Comparison of ENCODE assay signal across 8 cellular contexts in genomic region chr1:19435851-19436465, GRCh38. TPM values are rescaled to one million over a fixed set of nuclear protein-coding genes. Genes with fewer than 3 reads are reported as not detected.
DNase-seq lines count a peak whose midpoint lies in the region; ATAC-seq, FAIRE-seq and TF ChIP-seq lines count a peak whose summit lies in the region.

No MANE protein-coding gene starts in this region.

- H3K9me3 ChIP-seq in HepG2 (ENCODE audit: low read length): no peaks in the 10 kb centered on the region
- H3K9me3 ChIP-seq in subcutaneous abdominal adipose tissue (ENCODE audit: control insufficient read depth in 5 of 5, low read length in 5 of 5): no peaks in the 10 kb centered on the region

- H3K4me3 ChIP-seq in HepG2 (replicated peaks in 1 of 3; ENCODE audit: insufficient read depth in 1 of 3, low read depth in 2 of 3, low read length in 3 of 3) (no peak overlapping the region), subcutaneous abdominal adipose tissue (ENCODE audit: low read depth in 1 of 5, low read length in 5 of 5) (no peak overlapping the region), mesendoderm (ENCODE audit: low read length) (no peak overlapping the region)

- peaks cover 89% of the 10 kb centered on the region for H3K4me1 ChIP-seq in HepG2 (ENCODE audit: insufficient read depth, low read length)
- peaks cover 26 to 80% (median 76%) of the 10 kb centered on the region in 5 donors for H3K4me1 ChIP-seq in subcutaneous abdominal adipose tissue (ENCODE audit: control insufficient read depth in 5 of 5, insufficient read depth in 5 of 5, low read length in 5 of 5)
- H3K4me1 ChIP-seq in mesendoderm (ENCODE audit: control insufficient read depth, low read depth, low read length): no peaks in the 10 kb centered on the region

- H3K27ac Mint-ChIP-seq in T-helper 1 cell treated with Interleukin-12 subunit alpha and Interleukin-12 subunit beta and Interleukin-4 antibody, amounts not matched to agents 30 μg/mL and 1 μg/mL, for 36 hours: peak overlapping the region; percentile 75

- peak overlapping the region; percentile 43; the same call in 1 of the 2 replicates for H3K4me2 ChIP-seq in HepG2 (ENCODE audit: low read depth, low read length)
- no peak overlapping the region for H3K4me2 ChIP-seq in mesendoderm (ENCODE audit: low read length)

- no TSS peak for BruUV-seq in HepG2 (replicated peaks; lab: Mats Ljungman, UMichigan)

- peaks cover 43% of the 10 kb centered on the region for H3K79me1 ChIP-seq in mesendoderm (ENCODE audit: low read length)

- no peaks in the 10 kb centered on the region for H3K9me3 Mint-ChIP-seq in T-helper 1 cell treated with Interleukin-12 subunit alpha and Interleukin-12 subunit beta and Interleukin-4 antibody, amounts not matched to agents 30 μg/mL and 1 μg/mL, for 36 hours

- H2AFZ ChIP-seq in HepG2 (ENCODE audit: low read length): no peak overlapping the region

- CTCF ChIA-PET in HepG2 (lab: Yijun Ruan, JAX; ENCODE audit: low intra/inter-chr PET ratio, low total read pairs): interaction anchor here (1.1 kb wide), 1 partner anchor 9 kb away, joined by 3 read pairs; no protein-coding TSS in a partner anchor

- H4K20me1 ChIP-seq in HepG2 (ENCODE audit: insufficient read depth, low read length): peaks cover 4% of the 10 kb centered on the region; the same call in 1 of the 2 replicates

- intact Hi-C loops in HepG2 (cut with micrococcal nuclease; ENCODE audit: unreplicated experiment): loop anchor here (1.0 kb wide), 1 partner anchor 45 kb away; no protein-coding TSS in a partner anchor

- no peak overlapping the region for H2AK5ac ChIP-seq in mesendoderm (ENCODE audit: low read length)

- 75% methylated on average over 12 of the region's 13 CpGs for WGBS in HepG2 (ENCODE audit: low lambda C conversion rate)
- no CpG with 5 or more reads among the region's 13 CpGs for WGBS in mesendoderm (ENCODE audit: extremely low coverage, insufficient coverage, low lambda C conversion rate)

- H3K79me2 ChIP-seq in HepG2 (ENCODE audit: insufficient read depth, low read length) (peaks cover 80% of the 10 kb centered on the region), mesendoderm (ENCODE audit: control insufficient read depth, insufficient read depth, low read length) (peaks cover 86% of the 10 kb centered on the region)

- H3K4me1 Mint-ChIP-seq in T-helper 1 cell treated with Interleukin-12 subunit alpha and Interleukin-12 subunit beta and Interleukin-4 antibody, amounts not matched to agents 30 μg/mL and 1 μg/mL, for 36 hours (ENCODE audit: low read depth): peaks cover 61% of the 10 kb centered on the region

- TF ChIP-seq CTCF in HepG2 (CRISPR knock-in tag; IDR thresholded peaks at IDR 0.05): no peak

- peak; percentile 19; the same call in 1 of the 3 replicates for ATAC-seq in HepG2
- ATAC-seq in GM18861 (IDR thresholded peaks at IDR 0.05; ENCODE audit: unreplicated experiment): no peak

- no peak for TF ChIP-seq POLR2A in HepG2 (IDR thresholded peaks at IDR 0.05; ENCODE audit: insufficient read depth in 1 of 2, low read depth in 2 of 2, low read length in 2 of 2)

- H3K4me3 Mint-ChIP-seq in T-helper 1 cell treated with Interleukin-12 subunit alpha and Interleukin-12 subunit beta and Interleukin-4 antibody, amounts not matched to agents 30 μg/mL and 1 μg/mL, for 36 hours: no peak overlapping the region

- H4K8ac ChIP-seq in mesendoderm (ENCODE audit: low read depth, low read length): no peak overlapping the region

- H3K27me3 Mint-ChIP-seq in T-helper 1 cell treated with Interleukin-12 subunit alpha and Interleukin-12 subunit beta and Interleukin-4 antibody, amounts not matched to agents 30 μg/mL and 1 μg/mL, for 36 hours (ENCODE audit: low read depth): no peaks in the 10 kb centered on the region

- H4K5ac ChIP-seq in mesendoderm (ENCODE audit: low read length): no peak overlapping the region

- POLR2A ChIA-PET in HepG2 (lab: Yijun Ruan, JAX): no interaction called here

- no peak for FAIRE-seq in HepG2 (lab: Jason Lieb, UNC)

- no peak for TF ChIP-seq EP300 in HepG2 (IDR thresholded peaks at IDR 0.05; ENCODE audit: low read depth in 2 of 2, low read length in 2 of 2)
- no peak for TF ChIP-seq EP300 in HepG2 (CRISPR knock-in tag; IDR thresholded peaks at IDR 0.05; ENCODE audit: borderline replicate concordance)

- H2BK15ac ChIP-seq in mesendoderm (replicated peaks; ENCODE audit: low read depth): no peak overlapping the region

- TF ChIP-seq RAD21 in HepG2 (CRISPR knock-in tag; IDR thresholded peaks at IDR 0.05): no peak

- H3K9ac ChIP-seq in HepG2 (ENCODE audit: insufficient read depth, low read depth, low read length) (no peak overlapping the region), subcutaneous abdominal adipose tissue (ENCODE audit: low read length in 5 of 5) (peak overlapping the region in 2 of 5 donors; percentile 14 to 28), mesendoderm (ENCODE audit: low read length) (no peak overlapping the region)

- no peak overlapping the region for H3K4ac ChIP-seq in mesendoderm (ENCODE audit: low read depth, low read length)

- H3K36me3 Mint-ChIP-seq in T-helper 1 cell treated with Interleukin-12 subunit alpha and Interleukin-12 subunit beta and Interleukin-4 antibody, amounts not matched to agents 30 μg/mL and 1 μg/mL, for 36 hours (ENCODE audit: low read depth): peaks cover 27% of the 10 kb centered on the region

- no peak overlapping the region for H3K23ac ChIP-seq in mesendoderm (ENCODE audit: low read length)

- H3K36me3 ChIP-seq in HepG2 (replicated peaks in 1 of 2; ENCODE audit: control insufficient read depth in 1 of 2, insufficient read depth in 2 of 2, low read length in 2 of 2) (peaks cover 0 to 3% of the 10 kb centered on the region in 2 experiments; a peak in 2 of 5 replicates), subcutaneous abdominal adipose tissue (ENCODE audit: control insufficient read depth in 5 of 5, insufficient read depth in 5 of 5, low read length in 5 of 5) (peaks cover 0 to 4% (median 0%) of the 10 kb centered on the region in 5 donors), mesendoderm (ENCODE audit: control insufficient read depth, insufficient read depth, low read length) (no peaks in the 10 kb centered on the region)

- no peak overlapping the region for H2BK5ac ChIP-seq in mesendoderm (ENCODE audit: low read length)

- in situ Hi-C loops in HepG2 (cut with HindIII; ENCODE audit: extremely low pct_ligation_motif_present, low pct_unique_long_range_greater_than_20kb): no loop called here

- H3K18ac ChIP-seq in mesendoderm (ENCODE audit: low read length): no peak overlapping the region

- H3K27me3 ChIP-seq in HepG2 (ENCODE audit: control insufficient read depth in 1 of 2, insufficient read depth in 2 of 2, low read length in 2 of 2) (no peaks in the 10 kb centered on the region), subcutaneous abdominal adipose tissue (ENCODE audit: control insufficient read depth in 5 of 5, insufficient read depth in 4 of 5, low read length in 5 of 5) (no peaks in the 10 kb centered on the region), mesendoderm (ENCODE audit: insufficient read depth, low read length, poor library complexity) (no peaks in the 10 kb centered on the region)

- DNase-seq in T-helper 1 cell (no peak), amniotic stem cell (lab: John Stamatoyannopoulos, UW) (peak; percentile 39), HepG2 (ENCODE audit: low spot score) (peak; percentile 44), NCI-H510A (lab: John Stamatoyannopoulos, UW) (no peak), mesendoderm (no peak)

- no peak overlapping the region for H3K56ac ChIP-seq in mesendoderm (ENCODE audit: low read length)

- no peak overlapping the region for H2BK120ac ChIP-seq in mesendoderm (ENCODE audit: low read depth, low read length)

- H3K27ac ChIP-seq in HepG2 (ENCODE audit: extremely low read length, insufficient read depth, low read length) (peak overlapping the region; percentile 59), subcutaneous abdominal adipose tissue (ENCODE audit: low read depth, low read length) (peak overlapping the region; percentile 52), mesendoderm (ENCODE audit: low read depth, low read length) (no peak overlapping the region)

TF ChIP-seq in HepG2, 621 proteins besides CTCF, POLR2A, EP300 and RAD21 (continues in another document):
- TF ChIP-seq SP140L (CRISPR knock-in tag; IDR thresholded peaks at IDR 0.05; ENCODE audit: borderline replicate concordance) (no peak), ZNF747 (CRISPR knock-in tag; IDR thresholded peaks at IDR 0.05; ENCODE audit: borderline replicate concordance) (no peak), CHD2 (IDR thresholded peaks at IDR 0.05; ENCODE audit: low read depth, low read length) (no peak), ATF1 (CRISPR knock-in tag; IDR thresholded peaks at IDR 0.05) (no peak), ZNF768 (CRISPR knock-in tag; IDR thresholded peaks at IDR 0.05) (peak; percentile 61; the same call in 1 of the 2 replicates)

RNA-seq across cellular contexts. Expression of gene CAPZB, which starts 49.4 kb away (rescaled TPM):
- total RNA-seq in HepG2 (2016; rRNA removed; fragmentation: Illumina TruSeq; extraction: Trizol): 58.9 and 84.1 TPM in 2 replicates
- 24.5 and 25.6 TPM in 2 replicates for total RNA-seq in HepG2 (2016; cell fraction: cytosol; rRNA removed; fragmentation: Illumina TruSeq; extraction: Trizol; ENCODE audit: low read depth)
- total RNA-seq in HepG2 (2016; cell fraction: insoluble cytoplasmic fraction; rRNA removed; fragmentation: Illumina TruSeq; extraction: Trizol): 61.9 and 68.4 TPM in 2 replicates
- total RNA-seq in HepG2 (2016; cell fraction: membrane; rRNA removed; fragmentation: Illumina TruSeq; extraction: Trizol): 41.5 and 44.2 TPM in 2 replicates
- 33.6 and 37.1 TPM in 2 replicates for total RNA-seq in HepG2 (2016; cell fraction: nucleus; rRNA removed; fragmentation: Illumina TruSeq; extraction: Trizol)
- 68.8 and 76.9 TPM in 2 replicates for polyA plus RNA-seq in HepG2 (2011; rRNA removed)
- polyA plus RNA-seq in HepG2 (2011; cell fraction: cytosol; rRNA removed): 107 and 113 TPM in 2 replicates
- polyA plus RNA-seq in HepG2 (2011; cell fraction: nucleus; rRNA removed): 34.6 and 35.9 TPM in 2 replicates
- polyA plus RNA-seq in HepG2 (2012): 142 and 153 TPM in 2 replicates
- 87.3 and 97.7 TPM in 2 replicates for polyA plus RNA-seq in HepG2 (2016; cell fraction: cytosol; fragmentation: Illumina TruSeq; extraction: Trizol; ENCODE audit: low read depth)
- 211 and 248 TPM in 2 replicates for polyA plus RNA-seq in HepG2 (2016; cell fraction: insoluble cytoplasmic fraction; fragmentation: Illumina TruSeq; extraction: Trizol; ENCODE audit: low read depth)
- polyA plus RNA-seq in HepG2 (2016; cell fraction: membrane; fragmentation: Illumina TruSeq; extraction: Trizol; ENCODE audit: low read depth): 103 and 116 TPM in 2 replicates
- polyA plus RNA-seq in HepG2 (2016; cell fraction: nucleus; fragmentation: Illumina TruSeq; extraction: Trizol; ENCODE audit: insufficient read depth, low read depth): 131 and 139 TPM in 2 replicates
- polyA minus RNA-seq in HepG2 (2011; rRNA and poly(A)+ RNA removed; ENCODE audit: low replicate concordance): 37.1 and 54.9 TPM in 2 replicates
- 49.6 and 56.8 TPM in 2 replicates for polyA minus RNA-seq in HepG2 (2011; cell fraction: cytosol; rRNA and poly(A)+ RNA removed)
- polyA minus RNA-seq in HepG2 (2011; cell fraction: nucleus; rRNA and poly(A)+ RNA removed): 19.3 and 21.5 TPM in 2 replicates
- polyA plus RNA-seq in mesendoderm (2013, experiment 1 of 2): 289 TPM
- 292 TPM for polyA plus RNA-seq in mesendoderm (2013, experiment 2 of 2)

Comparison
In these comparisons a context has a peak if more than half of its experiments do, and no peak if none do; other contexts are left out.
1. DNase-seq: peak in amniotic stem cell (single experiment) and HepG2 (single experiment); none in T-helper 1 cell (0 of 5), NCI-H510A (single experiment) and mesendoderm (single experiment).